1 cellular context compared by ENCODE assay signal in the genomic region with DNA sequence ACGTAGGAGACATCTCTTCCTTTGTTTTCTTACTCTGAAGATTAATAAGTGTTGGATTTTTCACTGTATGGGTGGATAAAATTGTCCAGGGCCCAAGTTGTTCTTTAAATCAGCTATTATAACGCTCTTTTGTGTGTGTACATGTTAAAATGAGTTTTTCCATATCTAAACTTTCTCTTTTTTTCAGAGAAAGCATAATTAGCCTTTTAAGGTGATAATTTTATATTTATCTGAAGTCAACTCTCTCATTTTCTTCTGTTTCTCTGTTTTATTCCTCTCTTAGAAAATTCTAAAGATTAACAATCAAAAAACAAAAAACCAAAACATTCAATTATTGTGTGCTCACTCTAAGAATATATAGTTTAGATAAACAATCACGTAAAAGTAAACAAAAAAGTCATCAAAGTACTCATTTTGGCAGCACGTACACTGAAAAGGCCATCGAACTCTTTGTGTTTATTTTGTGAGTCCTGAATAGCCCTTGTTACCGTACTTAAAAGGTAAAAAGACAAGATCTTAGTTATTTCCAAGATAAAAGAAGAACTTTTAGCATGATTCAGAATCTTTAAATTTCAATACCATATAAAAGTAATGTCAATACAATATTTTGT.
TF ChIP-seq lines count a peak whose summit lies in the region.

No MANE protein-coding gene starts in this region.

TF ChIP-seq in HEK293, 187 proteins besides CTCF, POLR2A, EP300 and RAD21 (continued from another document):
- TF ChIP-seq ZNF639 (tag by site-specific recombination; IDR thresholded peaks at IDR 0.05): no peak
